Comparison of ENCODE assay signal across 10 cellular contexts in genomic region chr1:151061704-151062103, GRCh38. TPM values are rescaled to one million over a fixed set of nuclear protein-coding genes. Genes with fewer than 3 reads are reported as not detected.
DNase-seq lines count a peak whose midpoint lies in the region; ATAC-seq and TF ChIP-seq lines count a peak whose summit lies in the region.
"Had no signal": no experiment of that assay in that cellular context is flagged by ENCODE, and none has a peak within 500 bp of the region (broad histone marks: within the 10 kb centered on the region; RNA-seq: fewer than 3 reads in every experiment).

No MANE protein-coding gene starts in this region.

- no peaks in the 10 kb centered on the region for H3K9me3 Mint-ChIP-seq in T-cell
- H3K9me3 Mint-ChIP-seq: IgD-negative memory B cell had no signal

- H3K36me3 Mint-ChIP-seq in T-cell, result peaks cover 15% of the 10 kb centered on the region

- H3K27ac Mint-ChIP-seq in T-cell, result peak overlapping the region; percentile 16 to 28

- H3K4me3 ChIP-seq in HFF-Myc (replicated peaks; ENCODE audit: low read depth, low read length), result peak overlapping the region; percentile 97
- H3K4me3 ChIP-seq in fibroblast of the aortic adventitia (ENCODE audit: low read depth, low read length), result peak overlapping the region; percentile 89
- peak overlapping the region; percentile 77 for H3K4me3 ChIP-seq in skeletal muscle cell (ENCODE audit: low read depth, low read length)

- CTCF ChIA-PET in T-cell (lab: Charles Lee), result interaction anchor here in 1 of 2 donors (0.5 to 3.1 kb wide), 6 partner anchors 9 to 562 kb away, joined by 3 to 22 read pairs (median 5); partner anchors contain the start of genes C1orf56 and GABPB2

- TF ChIP-seq CTCF in HFF-Myc (IDR thresholded peaks at IDR 0.05; ENCODE audit: low read depth, low read length, missing control alignments), result no peak
- no peak for TF ChIP-seq CTCF in fibroblast of the aortic adventitia (IDR thresholded peaks at IDR 0.05; ENCODE audit: insufficient read depth, low read length)

- no peak overlapping the region for H3K4me3 Mint-ChIP-seq in T-cell

- DNase-seq in HFF-Myc (ENCODE audit: extremely low read depth, low read depth) (no peak), T-cell (no peak), fibroblast of the aortic adventitia (ENCODE audit: low read depth) (peak; percentile 15), skeletal muscle cell (ENCODE audit: low read depth) (no peak), iPS-NIHi11 (ENCODE audit: low spot score) (no peak), NCI-H226 (no peak)
- DNase-seq: activated gamma-delta T cell, occipital lobe had no signal

- POLR2A ChIA-PET in T-cell (lab: Charles Lee), result interaction anchor here in 1 of 2 donors (0.8 kb wide), 1 partner anchor 9 kb away, joined by 4 read pairs; no protein-coding TSS in a partner anchor

- no peak for ATAC-seq in T-cell (replicated peaks in 1 of 4)
- no peak for ATAC-seq in HG03565 (IDR thresholded peaks at IDR 0.05; ENCODE audit: unreplicated experiment)

- no peaks in the 10 kb centered on the region for H3K27me3 Mint-ChIP-seq in T-cell
- H3K27me3 Mint-ChIP-seq: IgD-negative memory B cell had no signal

- H3K4me1 Mint-ChIP-seq in T-cell, result peaks cover 22 to 35% (median 24%) of the 10 kb centered on the region in 3 donors

RNA-seq across cellular contexts. Expression of gene MLLT11, which starts 1.5 kb away (rescaled TPM):
- 1 to 10 TPM; 3.6 to 4.9 (median 3.9) TPM for total RNA-seq in T-cell
- 2.0 and 6.1 TPM in 2 replicates for total RNA-seq in fibroblast of the aortic adventitia (ENCODE audit: low replicate concordance)

RNA-seq across cellular contexts. Expression of gene CDC42SE1, which starts 2.3 kb away (rescaled TPM):
- total RNA-seq in T-cell, result 100 to 1,000 TPM; 419 to 475 (median 450) TPM
- 33.8 and 42.3 TPM in 2 replicates for total RNA-seq in fibroblast of the aortic adventitia (ENCODE audit: low replicate concordance)

RNA-seq across cellular contexts. Expression of gene GABPB2, which starts 8.9 kb away (rescaled TPM):
- 10 to 100 TPM; 29.6 to 41.3 (median 32.5) TPM for total RNA-seq in T-cell
- total RNA-seq in fibroblast of the aortic adventitia (ENCODE audit: low replicate concordance), result 5.2 and 14.6 TPM in 2 replicates

RNA-seq across cellular contexts. Expression of gene C1orf56, which starts 14.2 kb away (rescaled TPM):
- total RNA-seq in T-cell, result 1 to 10 TPM in 4 of 5 donors, under 1 TPM in 1; 0.61 to 4.8 (median 3.3) TPM
- 0.82 and 3.3 TPM in 2 replicates for total RNA-seq in fibroblast of the aortic adventitia (ENCODE audit: low replicate concordance)

RNA-seq across cellular contexts. Expression of gene BNIPL, which starts 25.3 kb away (rescaled TPM):
- total RNA-seq in T-cell (1 to 10 TPM in 3 of 5 donors, under 1 TPM in 2; 0.54 to 2.6 (median 2.2) TPM), fibroblast of the aortic adventitia (ENCODE audit: low replicate concordance) (0.18 and 0.33 TPM in 2 replicates)
